10 cellular contexts compared by ENCODE assay signal in the genomic region with DNA sequence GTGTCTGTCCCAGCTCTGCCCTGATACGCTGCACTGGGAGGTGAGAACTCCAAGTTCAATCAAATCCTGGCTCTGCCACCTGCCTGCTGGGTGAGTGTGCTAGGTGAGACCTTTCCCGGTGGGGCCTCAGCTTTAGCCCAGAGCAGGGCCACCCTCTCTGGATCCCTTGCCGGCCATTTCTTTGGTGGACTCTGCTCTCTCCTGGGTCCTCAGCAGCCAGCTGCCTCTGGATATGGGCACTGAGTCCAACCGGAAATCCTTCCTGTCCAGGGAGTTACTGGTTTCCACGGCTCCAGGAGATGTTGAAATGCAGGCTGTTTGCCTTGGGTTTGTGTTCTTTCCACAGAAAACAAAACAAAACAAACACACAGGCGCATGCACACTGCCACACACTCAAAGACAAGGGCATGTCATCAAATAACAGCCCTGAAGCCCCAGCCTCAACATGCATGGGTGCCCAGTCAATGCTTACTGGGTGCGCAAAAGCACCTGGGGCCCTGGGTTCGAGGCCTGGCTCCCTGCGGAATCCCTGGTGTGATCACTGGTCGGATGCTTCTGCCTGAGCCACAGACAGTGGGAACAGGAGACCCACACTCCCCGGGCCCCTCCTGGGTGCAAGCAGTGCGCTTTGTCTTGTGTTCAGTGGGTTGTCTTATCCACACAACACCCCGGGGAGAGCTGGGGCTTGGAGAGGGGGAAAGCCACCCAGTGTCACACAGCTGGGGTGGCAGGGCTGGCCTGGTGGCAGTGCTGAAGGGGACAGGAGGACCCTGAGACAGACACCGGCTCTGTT. TPM values are rescaled to one million over a fixed set of nuclear protein-coding genes. Genes with fewer than 3 reads are reported as not detected.
DNase-seq lines count a peak whose midpoint lies in the region; ATAC-seq and TF ChIP-seq lines count a peak whose summit lies in the region.
"Had no signal": no experiment of that assay in that cellular context is flagged by ENCODE, and none has a peak within 500 bp of the region (broad histone marks: within the 10 kb centered on the region; RNA-seq: fewer than 3 reads in every experiment).

No MANE protein-coding gene starts in this region.

- no peaks in the 10 kb centered on the region for H4K20me1 ChIP-seq in SK-N-SH (ENCODE audit: insufficient read depth)

- H3K4me1 ChIP-seq in esophagus squamous epithelium (peaks cover 3 to 45% (median 34%) of the 10 kb centered on the region in 3 donors), SK-N-SH (ENCODE audit: control insufficient read depth in 1 of 2, insufficient read depth in 2 of 2, low read depth in 1 of 2, low read length in 1 of 2) (peaks cover 9% of the 10 kb centered on the region in 2 experiments; a peak in 2 of 4 replicates)

- no peak overlapping the region for H3K9ac ChIP-seq in SK-N-SH

- 53 to 72% methylated on average over 5 to 6 of the region's 14 CpGs for WGBS in esophagus squamous epithelium, 2 donors
- WGBS in SK-N-SH (ENCODE audit: low lambda C conversion rate) = 62% methylated on average over 6 of the region's 14 CpGs

- no peak overlapping the region for H3K4me3 Mint-ChIP-seq in nephron
- no peak overlapping the region for H3K4me3 Mint-ChIP-seq in activated CD8-positive, alpha-beta T cell treated with anti-CD3 and anti-CD28 coated beads, Interleukin-2, amount 10 ng/mL, durations not matched to agents 7 days and 5 days

- peaks cover 0 to 6% (median 0%) of the 10 kb centered on the region in 3 donors for H3K36me3 ChIP-seq in esophagus squamous epithelium
- H3K36me3 ChIP-seq in SK-N-SH (replicated peaks in 1 of 2; ENCODE audit: control insufficient read depth in 1 of 2, insufficient read depth in 2 of 2, low read length in 1 of 2) = peaks cover 0 to 2% of the 10 kb centered on the region in 2 experiments

- no peak for TF ChIP-seq CTCF in AG04450 (IDR thresholded peaks at IDR 0.05; ENCODE audit: low read depth, low read length)
- no peak for TF ChIP-seq CTCF in esophagus squamous epithelium (IDR thresholded peaks at IDR 0.05)
- TF ChIP-seq CTCF in nephron (IDR thresholded peaks at IDR 0.05; ENCODE audit: unreplicated experiment in 3 of 3) = no peak
- no peak for TF ChIP-seq CTCF in SK-N-SH (IDR thresholded peaks at IDR 0.05)

- CTCF ChIA-PET in AG04450 (lab: Charles Lee) (interaction anchor here (0.8 kb wide), 2 partner anchors 87 to 108 kb away, joined by 3 read pairs; no protein-coding TSS in a partner anchor), SK-N-SH (lab: Yijun Ruan, JAX) (interaction anchor here (2.3 to 5.5 kb wide), 2 partner anchors 87 to 107 kb away, joined by 13 to 24 read pairs; no protein-coding TSS in a partner anchor)
- CTCF ChIA-PET in activated CD8-positive, alpha-beta T cell treated with anti-CD3 and anti-CD28 coated beads, Interleukin-2, amount 10 ng/mL, durations not matched to agents 7 days and 5 days (lab: Charles Lee) = interaction anchor here (1.0 kb wide), 1 partner anchor 107 kb away, joined by 4 read pairs; no protein-coding TSS in a partner anchor

- H3K9me3 ChIP-seq in AG04450 (ENCODE audit: control insufficient read depth, insufficient read depth, low read length) = no peaks in the 10 kb centered on the region; the same call in 1 of the 2 replicates
- H3K9me3 ChIP-seq in esophagus squamous epithelium = no peaks in the 10 kb centered on the region
- H3K9me3 ChIP-seq in SK-N-SH = no peaks in the 10 kb centered on the region

- no peak for ATAC-seq in activated CD8-positive, alpha-beta T cell treated with anti-CD3 and anti-CD28 coated beads, Interleukin-2, amount 10 ng/mL, durations not matched to agents 7 days and 5 days
- ATAC-seq in GM21526 (IDR thresholded peaks at IDR 0.05; ENCODE audit: low FRiP score, unreplicated experiment) (no peak), GM19035 (IDR thresholded peaks at IDR 0.05; ENCODE audit: unreplicated experiment) (no peak)

- POLR2A ChIA-PET in AG04450 (lab: Yijun Ruan, JAX) = interaction anchor here (0.9 kb wide), 1 partner anchor 19 kb away, joined by 3 read pairs; no protein-coding TSS in a partner anchor
- POLR2A ChIA-PET in activated CD8-positive, alpha-beta T cell treated with anti-CD3 and anti-CD28 coated beads, Interleukin-2, amount 10 ng/mL, durations not matched to agents 7 days and 5 days (lab: Charles Lee) = no interaction called here
- POLR2A ChIA-PET in SK-N-SH (lab: Yijun Ruan, JAX) = interaction anchor here (0.6 kb wide), 1 partner anchor 15 kb away, joined by 5 read pairs; no protein-coding TSS in a partner anchor

- H3F3A ChIP-seq in SK-N-SH (replicated peaks; ENCODE audit: insufficient read depth) = peaks cover 13% of the 10 kb centered on the region

- no peak for TF ChIP-seq EP300 in SK-N-SH (IDR thresholded peaks at IDR 0.05; ENCODE audit: borderline replicate concordance in 1 of 2, low read depth in 1 of 2, low read length in 1 of 2)

- no peaks in the 10 kb centered on the region for H3K9me2 ChIP-seq in SK-N-SH

- peaks cover 16% of the 10 kb centered on the region for H3K4me1 Mint-ChIP-seq in nephron
- H3K4me1 Mint-ChIP-seq in activated CD8-positive, alpha-beta T cell treated with anti-CD3 and anti-CD28 coated beads, Interleukin-2, amount 10 ng/mL, durations not matched to agents 7 days and 5 days (ENCODE audit: low read depth) = no peaks in the 10 kb centered on the region

- H3K4me3 ChIP-seq in AG04450 (ENCODE audit: low read depth, low read length) (no peak overlapping the region), esophagus squamous epithelium (no peak overlapping the region), SK-N-SH (ENCODE audit: low read depth in 2 of 2, low read length in 1 of 2) (no peak overlapping the region)

- H3K4me2 ChIP-seq in SK-N-SH = no peak overlapping the region

- TF ChIP-seq POLR2A in esophagus squamous epithelium (IDR thresholded peaks at IDR 0.05) = no peak

- H2AFZ ChIP-seq in SK-N-SH (ENCODE audit: low read depth) = no peak overlapping the region

- intact Hi-C loops in esophagus squamous epithelium (cut with DNase I) = no loop called here

- no peaks in the 10 kb centered on the region for H3K9me3 Mint-ChIP-seq in nephron
- no peaks in the 10 kb centered on the region for H3K9me3 Mint-ChIP-seq in activated CD8-positive, alpha-beta T cell treated with anti-CD3 and anti-CD28 coated beads, Interleukin-2, amount 10 ng/mL, durations not matched to agents 7 days and 5 days (ENCODE audit: insufficient read depth)

- DNase-seq in AG04450 (ENCODE audit: low read depth, low spot score) (no peak), NCI-H2029 treated with DMSO at 0.1 percent for 48 hours (lab: John Stamatoyannopoulos, UW) (peak; percentile 27), esophagus squamous epithelium (lab: John Stamatoyannopoulos, UW) (no peak), SK-N-SH (no peak)
- DNase-seq in activated CD8-positive, alpha-beta T cell treated with anti-CD3 and anti-CD28 coated beads, Interleukin-2, amount 10 ng/mL, durations not matched to agents 7 days and 5 days = no peak
- DNase-seq: activated naive CD4-positive, alpha-beta T cell; SHP77 treated with DMSO at 0.1 percent for 48 hours had no signal

- H3K36me3 Mint-ChIP-seq in nephron (ENCODE audit: low read depth) = peaks cover 6% of the 10 kb centered on the region
- no peaks in the 10 kb centered on the region for H3K36me3 Mint-ChIP-seq in activated CD8-positive, alpha-beta T cell treated with anti-CD3 and anti-CD28 coated beads, Interleukin-2, amount 10 ng/mL, durations not matched to agents 7 days and 5 days (ENCODE audit: low read depth)

- H3K27ac ChIP-seq in AG04450 (ENCODE audit: low read depth, low read length) = peak overlapping the region; percentile 68
- peak overlapping the region; percentile 48 to 83 (median 78) for H3K27ac ChIP-seq in esophagus squamous epithelium
- no peak overlapping the region for H3K27ac ChIP-seq in SK-N-SH (ENCODE audit: low read depth in 2 of 2, low read length in 1 of 2)

- no peaks in the 10 kb centered on the region for H3K27me3 ChIP-seq in AG04450 (ENCODE audit: control insufficient read depth, insufficient read depth, low read length)
- H3K27me3 ChIP-seq in esophagus squamous epithelium = no peaks in the 10 kb centered on the region
- H3K27me3 ChIP-seq in SK-N-SH (ENCODE audit: insufficient read depth) = no peaks in the 10 kb centered on the region

- TF ChIP-seq RAD21 in SK-N-SH (IDR thresholded peaks at IDR 0.05; ENCODE audit: low read length) = no peak

- H3K27me3 Mint-ChIP-seq in nephron (ENCODE audit: low read depth) = no peaks in the 10 kb centered on the region
- no peaks in the 10 kb centered on the region for H3K27me3 Mint-ChIP-seq in activated CD8-positive, alpha-beta T cell treated with anti-CD3 and anti-CD28 coated beads, Interleukin-2, amount 10 ng/mL, durations not matched to agents 7 days and 5 days (ENCODE audit: low read depth)

- no peaks in the 10 kb centered on the region for H3K79me2 ChIP-seq in SK-N-SH (ENCODE audit: insufficient read depth)

- H3K27ac Mint-ChIP-seq in nephron = peak overlapping the region in 2 of 3 experiments; percentile 23 to 53
- no peak overlapping the region for H3K27ac Mint-ChIP-seq in activated CD8-positive, alpha-beta T cell treated with anti-CD3 and anti-CD28 coated beads, Interleukin-2, amount 10 ng/mL, durations not matched to agents 7 days and 5 days

TF ChIP-seq in SK-N-SH, 30 proteins besides CTCF, POLR2A, EP300 and RAD21:
- TF ChIP-seq FOXJ3 (CRISPR knock-in tag; IDR thresholded peaks at IDR 0.05) = no peak

RNA-seq across cellular contexts. Expression of gene PPIF, which starts 33.1 kb away (rescaled TPM):
- polyA plus RNA-seq in AG04450 (2011; rRNA removed) (68.6 and 77.2 TPM in 2 replicates), SK-N-SH (2012; rRNA removed) (73.8 and 85.9 TPM in 2 replicates)
- polyA minus RNA-seq in AG04450 (2011; rRNA and poly(A)+ RNA removed) = 50.0 and 81.1 TPM in 2 replicates
- 100 to 1,000 TPM in 1 of 4 donors, 10 to 100 TPM in 3; 40.2 to 141 (median 56.6) TPM for total RNA-seq in esophagus squamous epithelium
- total RNA-seq in activated CD8-positive, alpha-beta T cell treated with anti-CD3 and anti-CD28 coated beads, Interleukin-2, amount 10 ng/mL, durations not matched to agents 7 days and 5 days = 10 to 100 TPM; 74.7 to 77.7 TPM
- 64.9 and 80.6 TPM in 2 replicates for polyA plus RNA-seq in SK-N-SH (2012; cell fraction: cytosol; rRNA removed)
- 163 and 169 TPM in 2 replicates for polyA plus RNA-seq in SK-N-SH (2012; cell fraction: nucleus; rRNA removed)

Comparison
In these comparisons a context has a peak if more than half of its experiments do, and no peak if none do; other contexts are left out.
1. H3K27ac ChIP-seq: peak in AG04450 (single experiment) and esophagus squamous epithelium (4 of 4); none in SK-N-SH (0 of 2).